34 cellular contexts compared by ENCODE assay signal in the genomic region with DNA sequence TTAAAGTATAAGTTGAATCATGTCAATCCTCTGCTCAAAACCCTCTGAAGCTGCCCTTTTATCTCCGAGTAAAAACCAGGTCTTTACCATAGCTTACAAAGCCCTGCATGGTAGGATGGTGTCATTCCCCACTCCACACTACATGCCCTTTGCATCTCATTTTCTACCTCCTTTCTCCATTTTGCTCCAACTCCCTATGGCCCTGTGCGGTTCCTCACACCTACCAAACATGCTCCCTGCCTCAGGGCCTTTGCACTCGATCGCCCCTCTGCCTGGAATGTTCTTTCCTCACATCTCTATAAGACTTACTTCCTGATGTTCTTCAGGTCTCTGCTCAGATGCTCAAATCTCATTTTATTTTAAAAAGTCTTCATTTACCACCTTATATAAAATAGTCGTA.
"Had no signal": no experiment of that assay in that cellular context is flagged by ENCODE, and none has a peak within 500 bp of the region (broad histone marks: within the 10 kb centered on the region; RNA-seq: fewer than 3 reads in every experiment).

No MANE protein-coding gene starts in this region.

- H3K27ac ChIP-seq: ascending aorta, breast epithelium, cardiac muscle cell, colonic mucosa, epithelial cell of prostate, esophagus squamous epithelium, gastroesophageal sphincter, heart right ventricle, WERI-Rb-1 had no signal

- H3K27me3 Mint-ChIP-seq: activated B cell treated with CpG ODN at 0.5 μM for 24 hours; activated naive CD4-positive, alpha-beta T cell treated with anti-CD3 and anti-CD28 coated beads, Interleukin-2, amount 50 U/mL, for 24 hours; activated naive CD8-positive, alpha-beta T cell treated with anti-CD3 and anti-CD28 coated beads, Interleukin-2, amount 10 ng/mL, durations not matched to agents 7 days and 5 days had no signal

- H3K36me3 ChIP-seq: ascending aorta, breast epithelium, cardiac muscle cell, colonic mucosa, esophagus squamous epithelium, gastroesophageal sphincter, heart right ventricle, WERI-Rb-1 had no signal

- H3K4me3 ChIP-seq: ascending aorta, breast epithelium, cardiac muscle cell, colonic mucosa, esophagus squamous epithelium, gastroesophageal sphincter, heart right ventricle had no signal

- DNase-seq: activated B cell treated with CpG ODN at 0.5 μM for 24 hours; activated CD4-positive, alpha-beta memory T cell treated with anti-CD3 and anti-CD28 coated beads for 36 hours; activated CD4-positive, alpha-beta T cell treated with anti-CD3 and anti-CD28 coated beads for 48 hours; activated CD8-positive, alpha-beta memory T cell treated with anti-CD3 and anti-CD28 coated beads, Interleukin-2, amount 10 ng/mL, durations not matched to agents 7 days and 5 days; activated CD8-positive, alpha-beta memory T cell treated with anti-CD3 and anti-CD28 coated beads, Interleukin-2, amount 50 U/mL, for 4 hours; activated CD8-positive, alpha-beta T cell treated with anti-CD3 and anti-CD28 coated beads, Interleukin-2, amount 10 ng/mL, durations not matched to agents 7 days and 5 days; activated effector memory CD4-positive, alpha-beta T cell treated with Interleukin-2 at 50 U/mL for 16 hours; activated gamma-delta T cell treated with Interleukin-2 at 50 U/mL for 16 hours; activated naive CD4-positive, alpha-beta T cell treated with anti-CD3 and anti-CD28 coated beads for 36 hours; activated naive CD8-positive, alpha-beta T cell treated with anti-CD3 and anti-CD28 coated beads, Interleukin-2, amount 10 ng/mL, durations not matched to agents 7 days and 5 days; activated T-cell treated with anti-CD3 and anti-CD28 coated beads, Interleukin-2, amount 50 U/mL, for 1 hour; activated T-cell treated with anti-CD3 and anti-CD28 coated beads, Interleukin-2, amount 50 U/mL, for 48 hours; central memory CD4-positive, alpha-beta T cell; cerebellar nuclear complex; colonic mucosa; effector CD8-positive, alpha-beta T cell; esophagus squamous epithelium; foreskin melanocyte; heart right ventricle; T-helper 1 cell; T-helper 17 cell; T1000; WERI-Rb-1 had no signal

- H3K9me3 Mint-ChIP-seq: activated B cell treated with CpG ODN at 0.5 μM for 24 hours; activated CD4-positive, alpha-beta memory T cell treated with anti-CD3 and anti-CD28 coated beads for 36 hours; activated naive CD4-positive, alpha-beta T cell treated with anti-CD3 and anti-CD28 coated beads for 36 hours; activated naive CD4-positive, alpha-beta T cell treated with anti-CD3 and anti-CD28 coated beads, Interleukin-2, amount 50 U/mL, for 24 hours; T-helper 2 cell treated with Interferon-gamma antibody and Interleukin-4, amounts not matched to agents 5 μg/mL and 100 μg/mL, for 36 hours had no signal

- H3K4me1 ChIP-seq: ascending aorta, breast epithelium, colonic mucosa, heart right ventricle had no signal

- H3K4me3 Mint-ChIP-seq: activated B cell treated with CpG ODN at 0.5 μM for 24 hours; activated CD4-positive, alpha-beta memory T cell treated with anti-CD3 and anti-CD28 coated beads for 36 hours; activated CD8-positive, alpha-beta memory T cell treated with anti-CD3 and anti-CD28 coated beads, Interleukin-2, amount 10 ng/mL, durations not matched to agents 7 days and 5 days; activated CD8-positive, alpha-beta T cell treated with anti-CD3 and anti-CD28 coated beads, Interleukin-2, amount 10 ng/mL, durations not matched to agents 7 days and 5 days; activated naive CD4-positive, alpha-beta T cell treated with anti-CD3 and anti-CD28 coated beads for 36 hours; activated naive CD4-positive, alpha-beta T cell treated with anti-CD3 and anti-CD28 coated beads, Interleukin-2, amount 50 U/mL, for 24 hours; activated naive CD8-positive, alpha-beta T cell treated with anti-CD3 and anti-CD28 coated beads, Interleukin-2, amount 10 ng/mL, durations not matched to agents 7 days and 5 days; brain; T-helper 17 cell; T-helper 2 cell treated with Interferon-gamma antibody and Interleukin-4, amounts not matched to agents 5 μg/mL and 100 μg/mL, for 36 hours had no signal

- ATAC-seq: activated CD4-positive, CD25-positive, alpha-beta regulatory T cell treated with anti-CD3 and anti-CD28 coated beads, Interleukin-2, amount 50 U/mL, for 24 hours; activated CD8-positive, alpha-beta memory T cell treated with anti-CD3 and anti-CD28 coated beads, Interleukin-2, amount 10 ng/mL, durations not matched to agents 7 days and 5 days; activated CD8-positive, alpha-beta T cell treated with anti-CD3 and anti-CD28 coated beads, Interleukin-2, amount 10 ng/mL, durations not matched to agents 7 days and 5 days; gastroesophageal sphincter; heart right ventricle; T-helper 17 cell had no signal

- H3K36me3 Mint-ChIP-seq: activated CD4-positive, alpha-beta memory T cell treated with anti-CD3 and anti-CD28 coated beads for 36 hours; activated CD8-positive, alpha-beta memory T cell treated with anti-CD3 and anti-CD28 coated beads, Interleukin-2, amount 10 ng/mL, durations not matched to agents 7 days and 5 days; activated naive CD4-positive, alpha-beta T cell treated with anti-CD3 and anti-CD28 coated beads, Interleukin-2, amount 50 U/mL, for 24 hours; activated naive CD8-positive, alpha-beta T cell treated with anti-CD3 and anti-CD28 coated beads, Interleukin-2, amount 10 ng/mL, durations not matched to agents 7 days and 5 days; brain had no signal

- H3K9me3 ChIP-seq: ascending aorta, breast epithelium, colonic mucosa, esophagus squamous epithelium had no signal

- FAIRE-seq: endometrium, endothelial cell of umbilical vein had no signal

- H3K27me3 ChIP-seq: ascending aorta, breast epithelium, cardiac muscle cell, colonic mucosa, esophagus squamous epithelium, gastroesophageal sphincter, heart right ventricle had no signal

- H3K4me1 Mint-ChIP-seq: activated B cell treated with CpG ODN at 0.5 μM for 24 hours had no signal

- H3K27ac Mint-ChIP-seq: activated CD4-positive, alpha-beta memory T cell treated with anti-CD3 and anti-CD28 coated beads for 36 hours; activated CD8-positive, alpha-beta memory T cell treated with anti-CD3 and anti-CD28 coated beads, Interleukin-2, amount 10 ng/mL, durations not matched to agents 7 days and 5 days; activated CD8-positive, alpha-beta T cell treated with anti-CD3 and anti-CD28 coated beads, Interleukin-2, amount 10 ng/mL, durations not matched to agents 7 days and 5 days; activated naive CD4-positive, alpha-beta T cell treated with anti-CD3 and anti-CD28 coated beads for 36 hours; activated naive CD4-positive, alpha-beta T cell treated with anti-CD3 and anti-CD28 coated beads, Interleukin-2, amount 50 U/mL, for 24 hours; activated naive CD8-positive, alpha-beta T cell treated with anti-CD3 and anti-CD28 coated beads, Interleukin-2, amount 10 ng/mL, durations not matched to agents 7 days and 5 days; brain; T-helper 17 cell; T-helper 2 cell treated with Interferon-gamma antibody and Interleukin-4, amounts not matched to agents 5 μg/mL and 100 μg/mL, for 36 hours had no signal
